Comparison of ENCODE assay signal across 15 cellular contexts in genomic region chr19:11260996-11261395, GRCh38. TPM values are rescaled to one million over a fixed set of nuclear protein-coding genes. Genes with fewer than 3 reads are reported as not detected.
A peak's percentile ranks its signal among the peaks of the same experiment; 100 is the strongest.
DNase-seq lines count a peak whose midpoint lies in the region; ATAC-seq, FAIRE-seq and TF ChIP-seq lines count a peak whose summit lies in the region.
"Had no signal": no experiment of that assay in that cellular context is flagged by ENCODE, and none has a peak within 500 bp of the region (broad histone marks: within the 10 kb centered on the region; RNA-seq: fewer than 3 reads in every experiment).

No MANE protein-coding gene starts in this region.

- H3K4me3 ChIP-seq in HepG2 (replicated peaks in 1 of 3; ENCODE audit: insufficient read depth in 1 of 3, low read depth in 2 of 3, low read length in 3 of 3) (peak overlapping the region in 2 of 3 experiments; percentile 73 to 76; a peak in 2 of 6 replicates), suprapubic skin (peak overlapping the region; percentile 91)

- no peak overlapping the region for H2AFZ ChIP-seq in HepG2 (ENCODE audit: low read length)

- H3K4me2 ChIP-seq in HepG2 (ENCODE audit: low read depth, low read length): peak overlapping the region; percentile 78; the same call in 1 of the 2 replicates

- CTCF ChIA-PET in activated CD4-positive, alpha-beta T cell treated with anti-CD3 and anti-CD28 coated beads for 36 hours (lab: Charles Lee): no interaction called here
- CTCF ChIA-PET in activated CD8-positive, alpha-beta T cell treated with anti-CD3 and anti-CD28 coated beads, Interleukin-2, amount 10 ng/mL, durations not matched to agents 7 days and 5 days (lab: Charles Lee): no interaction called here
- CTCF ChIA-PET in HepG2 (lab: Yijun Ruan, JAX; ENCODE audit: low intra/inter-chr PET ratio, low total read pairs): no interaction called here

- in situ Hi-C loops in HepG2 (cut with HindIII; ENCODE audit: extremely low pct_ligation_motif_present, low pct_unique_long_range_greater_than_20kb): no loop called here

- peaks cover 34% of the 10 kb centered on the region for H3K27me3 Mint-ChIP-seq in activated CD4-positive, alpha-beta T cell treated with anti-CD3 and anti-CD28 coated beads for 36 hours
- H3K27me3 Mint-ChIP-seq in activated CD8-positive, alpha-beta T cell treated with anti-CD3 and anti-CD28 coated beads, Interleukin-2, amount 10 ng/mL, durations not matched to agents 7 days and 5 days (ENCODE audit: low read depth): peaks cover 34% of the 10 kb centered on the region

- BruUV-seq in HepG2 (replicated peaks; lab: Mats Ljungman, UMichigan): no TSS peak

- no peak for FAIRE-seq in HepG2 (lab: Jason Lieb, UNC)
- FAIRE-seq: G401.6 had no signal

- intact Hi-C loops in activated CD4-positive, alpha-beta T cell treated with anti-CD3 and anti-CD28 coated beads for 36 hours (cut with DNase I, micrococcal nuclease): no loop called here
- intact Hi-C loops in HepG2 (cut with micrococcal nuclease; ENCODE audit: unreplicated experiment): no loop called here

- no peak for TF ChIP-seq RAD21 in HepG2 (CRISPR knock-in tag; IDR thresholded peaks at IDR 0.05)

- WGBS in HepG2 (ENCODE audit: low lambda C conversion rate): 56% methylated on average over 5 of the region's 5 CpGs
- 77% methylated on average over 5 of the region's 5 CpGs for WGBS in suprapubic skin

- DNase-seq in activated CD4-positive, alpha-beta T cell treated with anti-CD3 and anti-CD28 coated beads for 36 hours: no peak
- DNase-seq in activated CD4-positive, alpha-beta T cell treated with anti-CD3 and anti-CD28 coated beads for 48 hours: no peak
- DNase-seq in activated CD8-positive, alpha-beta T cell treated with anti-CD3 and anti-CD28 coated beads, Interleukin-2, amount 10 ng/mL, durations not matched to agents 7 days and 5 days: no peak
- DNase-seq in HepG2 (ENCODE audit: low spot score) (no peak), suprapubic skin (ENCODE audit: low spot score in 2 of 2) (no peak), NAMALWA (ENCODE audit: low spot score) (no peak), pons (ENCODE audit: low spot score) (no peak), NCI-H1436 treated with DMSO at 0.1 percent for 48 hours (lab: John Stamatoyannopoulos, UW) (no peak)
- DNase-seq: cerebellar nuclear complex, head of caudate nucleus had no signal

- no peak for ATAC-seq in activated CD4-positive, alpha-beta T cell treated with anti-CD3 and anti-CD28 coated beads for 36 hours
- no peak for ATAC-seq in activated CD8-positive, alpha-beta T cell treated with anti-CD3 and anti-CD28 coated beads, Interleukin-2, amount 10 ng/mL, durations not matched to agents 7 days and 5 days
- no peak for ATAC-seq in HepG2

- TF ChIP-seq CTCF in HepG2 (CRISPR knock-in tag; IDR thresholded peaks at IDR 0.05) (no peak), suprapubic skin (IDR thresholded peaks at IDR 0.05) (no peak)

- TF ChIP-seq POLR2A in HepG2 (IDR thresholded peaks at IDR 0.05; ENCODE audit: insufficient read depth in 1 of 2, low read depth in 2 of 2, low read length in 2 of 2) (no peak), suprapubic skin (IDR thresholded peaks at IDR 0.05) (no peak)

- H3K79me2 ChIP-seq in HepG2 (ENCODE audit: insufficient read depth, low read length): no peaks in the 10 kb centered on the region

- H3K27me3 ChIP-seq in HepG2 (ENCODE audit: control insufficient read depth in 1 of 2, insufficient read depth in 2 of 2, low read length in 2 of 2) (no peaks in the 10 kb centered on the region), suprapubic skin (no peaks in the 10 kb centered on the region)
- H3K27me3 ChIP-seq: SJSA1 had no signal

- H3K36me3 Mint-ChIP-seq in activated CD4-positive, alpha-beta T cell treated with anti-CD3 and anti-CD28 coated beads for 36 hours (ENCODE audit: low read depth): no peaks in the 10 kb centered on the region
- no peaks in the 10 kb centered on the region for H3K36me3 Mint-ChIP-seq in activated CD8-positive, alpha-beta T cell treated with anti-CD3 and anti-CD28 coated beads, Interleukin-2, amount 10 ng/mL, durations not matched to agents 7 days and 5 days (ENCODE audit: low read depth)

- peaks cover 3% of the 10 kb centered on the region for H3K4me1 Mint-ChIP-seq in activated CD4-positive, alpha-beta T cell treated with anti-CD3 and anti-CD28 coated beads for 36 hours
- H3K4me1 Mint-ChIP-seq in activated CD8-positive, alpha-beta T cell treated with anti-CD3 and anti-CD28 coated beads, Interleukin-2, amount 10 ng/mL, durations not matched to agents 7 days and 5 days (ENCODE audit: low read depth): peaks cover 6% of the 10 kb centered on the region

- H4K20me1 ChIP-seq in HepG2 (ENCODE audit: insufficient read depth, low read length): peaks cover 4% of the 10 kb centered on the region; the same call in 1 of the 2 replicates

- peak overlapping the region; percentile 43 for H3K4me3 Mint-ChIP-seq in activated CD4-positive, alpha-beta T cell treated with anti-CD3 and anti-CD28 coated beads for 36 hours
- H3K4me3 Mint-ChIP-seq in activated CD8-positive, alpha-beta T cell treated with anti-CD3 and anti-CD28 coated beads, Interleukin-2, amount 10 ng/mL, durations not matched to agents 7 days and 5 days: peak overlapping the region; percentile 2

- no peak for TF ChIP-seq EP300 in HepG2 (IDR thresholded peaks at IDR 0.05; ENCODE audit: low read depth in 2 of 2, low read length in 2 of 2)
- no peak for TF ChIP-seq EP300 in HepG2 (CRISPR knock-in tag; IDR thresholded peaks at IDR 0.05; ENCODE audit: borderline replicate concordance)
- no peak for TF ChIP-seq EP300 in suprapubic skin (IDR thresholded peaks at IDR 0.05)

- H3K27ac ChIP-seq in HepG2 (ENCODE audit: extremely low read length, insufficient read depth, low read length) (no peak overlapping the region), suprapubic skin (no peak overlapping the region)
- H3K27ac ChIP-seq: SJSA1 had no signal

- H3K4me1 ChIP-seq in HepG2 (ENCODE audit: insufficient read depth, low read length) (peaks cover 53% of the 10 kb centered on the region), suprapubic skin (peaks cover 38% of the 10 kb centered on the region)

- H3K9ac ChIP-seq in HepG2 (ENCODE audit: insufficient read depth, low read depth, low read length): no peak overlapping the region

- H3K9me3 ChIP-seq in HepG2 (ENCODE audit: low read length) (no peaks in the 10 kb centered on the region), suprapubic skin (no peaks in the 10 kb centered on the region)
- H3K9me3 ChIP-seq: SJSA1 had no signal

- POLR2A ChIA-PET in activated CD4-positive, alpha-beta T cell treated with anti-CD3 and anti-CD28 coated beads for 36 hours (lab: Charles Lee): no interaction called here
- POLR2A ChIA-PET in activated CD8-positive, alpha-beta T cell treated with anti-CD3 and anti-CD28 coated beads, Interleukin-2, amount 10 ng/mL, durations not matched to agents 7 days and 5 days (lab: Charles Lee): no interaction called here
- POLR2A ChIA-PET in HepG2 (lab: Yijun Ruan, JAX): interaction anchor here (1.0 kb wide), 1 partner anchor 24 kb away, joined by 3 read pairs; no protein-coding TSS in a partner anchor

- H3K27ac Mint-ChIP-seq in activated CD4-positive, alpha-beta T cell treated with anti-CD3 and anti-CD28 coated beads for 36 hours: no peak overlapping the region
- H3K27ac Mint-ChIP-seq in activated CD8-positive, alpha-beta T cell treated with anti-CD3 and anti-CD28 coated beads, Interleukin-2, amount 10 ng/mL, durations not matched to agents 7 days and 5 days: no peak overlapping the region

- H3K9me3 Mint-ChIP-seq in activated CD4-positive, alpha-beta T cell treated with anti-CD3 and anti-CD28 coated beads for 36 hours (ENCODE audit: low read depth): no peaks in the 10 kb centered on the region
- H3K9me3 Mint-ChIP-seq in activated CD8-positive, alpha-beta T cell treated with anti-CD3 and anti-CD28 coated beads, Interleukin-2, amount 10 ng/mL, durations not matched to agents 7 days and 5 days (ENCODE audit: insufficient read depth): no peaks in the 10 kb centered on the region

- H3K36me3 ChIP-seq in HepG2 (replicated peaks in 1 of 2; ENCODE audit: control insufficient read depth in 1 of 2, insufficient read depth in 2 of 2, low read length in 2 of 2): no peaks in the 10 kb centered on the region
- no peaks in the 10 kb centered on the region for H3K36me3 ChIP-seq in suprapubic skin
- H3K36me3 ChIP-seq: SJSA1 had no signal

RNA-seq across cellular contexts. Expression of gene DOCK6, which starts 1.3 kb away (rescaled TPM):
- total RNA-seq in activated CD4-positive, alpha-beta T cell treated with anti-CD3 and anti-CD28 coated beads for 36 hours: 1 to 10 TPM; 2.8 to 4.6 TPM
- under 1 TPM; 0.13 to 0.76 TPM for total RNA-seq in activated CD8-positive, alpha-beta T cell treated with anti-CD3 and anti-CD28 coated beads, Interleukin-2, amount 10 ng/mL, durations not matched to agents 7 days and 5 days
- 4.1 and 5.4 TPM in 2 replicates for total RNA-seq in HepG2 (2016; rRNA removed; fragmentation: Illumina TruSeq; extraction: Trizol)
- total RNA-seq in HepG2 (2016; cell fraction: cytosol; rRNA removed; fragmentation: Illumina TruSeq; extraction: Trizol; ENCODE audit: low read depth): 4.1 and 5.4 TPM in 2 replicates
- 3.1 and 3.4 TPM in 2 replicates for total RNA-seq in HepG2 (2016; cell fraction: insoluble cytoplasmic fraction; rRNA removed; fragmentation: Illumina TruSeq; extraction: Trizol)
- 3.4 and 4.4 TPM in 2 replicates for total RNA-seq in HepG2 (2016; cell fraction: membrane; rRNA removed; fragmentation: Illumina TruSeq; extraction: Trizol)
- 5.8 and 8.9 TPM in 2 replicates for total RNA-seq in HepG2 (2016; cell fraction: nucleus; rRNA removed; fragmentation: Illumina TruSeq; extraction: Trizol)
- 38.1 and 46.6 TPM in 2 replicates for polyA plus RNA-seq in HepG2 (2011; rRNA removed)
- polyA plus RNA-seq in HepG2 (2011; cell fraction: cytosol; rRNA removed): 15.5 and 23.3 TPM in 2 replicates
- polyA plus RNA-seq in HepG2 (2011; cell fraction: nucleus; rRNA removed): 209 and 275 TPM in 2 replicates
- 28.7 and 32.5 TPM in 2 replicates for polyA plus RNA-seq in HepG2 (2012)
- 1.4 and 1.7 TPM in 2 replicates for polyA plus RNA-seq in HepG2 (2016; cell fraction: cytosol; fragmentation: Illumina TruSeq; extraction: Trizol; ENCODE audit: low read depth)
- 5.4 and 9.2 TPM in 2 replicates for polyA plus RNA-seq in HepG2 (2016; cell fraction: insoluble cytoplasmic fraction; fragmentation: Illumina TruSeq; extraction: Trizol; ENCODE audit: low read depth)
- 3.5 and 3.9 TPM in 2 replicates for polyA plus RNA-seq in HepG2 (2016; cell fraction: membrane; fragmentation: Illumina TruSeq; extraction: Trizol; ENCODE audit: low read depth)
- 29.0 and 30.8 TPM in 2 replicates for polyA plus RNA-seq in HepG2 (2016; cell fraction: nucleus; fragmentation: Illumina TruSeq; extraction: Trizol; ENCODE audit: insufficient read depth, low read depth)
- polyA minus RNA-seq in HepG2 (2011; rRNA and poly(A)+ RNA removed; ENCODE audit: low replicate concordance): 8.5 and 93.0 TPM in 2 replicates
- 27.5 and 35.8 TPM in 2 replicates for polyA minus RNA-seq in HepG2 (2011; cell fraction: cytosol; rRNA and poly(A)+ RNA removed)
- polyA minus RNA-seq in HepG2 (2011; cell fraction: nucleus; rRNA and poly(A)+ RNA removed): 45.7 and 50.6 TPM in 2 replicates
- 100 to 1,000 TPM in 2 of 4 donors, 10 to 100 TPM in 2; 69.7 to 188 (median 98.3) TPM for total RNA-seq in suprapubic skin

RNA-seq across cellular contexts. Expression of gene ANGPTL8, which starts 21.6 kb away (rescaled TPM):
- total RNA-seq in activated CD4-positive, alpha-beta T cell treated with anti-CD3 and anti-CD28 coated beads for 36 hours: not detected
- not detected for total RNA-seq in activated CD8-positive, alpha-beta T cell treated with anti-CD3 and anti-CD28 coated beads, Interleukin-2, amount 10 ng/mL, durations not matched to agents 7 days and 5 days
- total RNA-seq in HepG2 (2016; rRNA removed; fragmentation: Illumina TruSeq; extraction: Trizol) (9.8 and 27.3 TPM in 2 replicates), suprapubic skin (not detected)
- total RNA-seq in HepG2 (2016; cell fraction: cytosol; rRNA removed; fragmentation: Illumina TruSeq; extraction: Trizol; ENCODE audit: low read depth): 8.5 and 9.2 TPM in 2 replicates
- 10.0 and 28.0 TPM in 2 replicates for total RNA-seq in HepG2 (2016; cell fraction: insoluble cytoplasmic fraction; rRNA removed; fragmentation: Illumina TruSeq; extraction: Trizol)
- 4.7 and 6.0 TPM in 2 replicates for total RNA-seq in HepG2 (2016; cell fraction: membrane; rRNA removed; fragmentation: Illumina TruSeq; extraction: Trizol)
- 17.9 and 23.8 TPM in 2 replicates for total RNA-seq in HepG2 (2016; cell fraction: nucleus; rRNA removed; fragmentation: Illumina TruSeq; extraction: Trizol)
- 243 and 436 TPM in 2 replicates for polyA plus RNA-seq in HepG2 (2011; rRNA removed)
- 348 and 360 TPM in 2 replicates for polyA plus RNA-seq in HepG2 (2011; cell fraction: cytosol; rRNA removed)
- 144 and 221 TPM in 2 replicates for polyA plus RNA-seq in HepG2 (2011; cell fraction: nucleus; rRNA removed)
- 51.8 and 140 TPM in 2 replicates for polyA plus RNA-seq in HepG2 (2012)
- polyA plus RNA-seq in HepG2 (2016; cell fraction: cytosol; fragmentation: Illumina TruSeq; extraction: Trizol; ENCODE audit: low read depth): 5.4 and 8.8 TPM in 2 replicates
- 8.3 and 9.3 TPM in 2 replicates for polyA plus RNA-seq in HepG2 (2016; cell fraction: insoluble cytoplasmic fraction; fragmentation: Illumina TruSeq; extraction: Trizol; ENCODE audit: low read depth)
- polyA plus RNA-seq in HepG2 (2016; cell fraction: membrane; fragmentation: Illumina TruSeq; extraction: Trizol; ENCODE audit: low read depth): 5.7 and 6.0 TPM in 2 replicates
- 33.3 and 34.8 TPM in 2 replicates for polyA plus RNA-seq in HepG2 (2016; cell fraction: nucleus; fragmentation: Illumina TruSeq; extraction: Trizol; ENCODE audit: insufficient read depth, low read depth)
- 46.9 TPM in 1 of 2 replicates, not detected in the other for polyA minus RNA-seq in HepG2 (2011; rRNA and poly(A)+ RNA removed; ENCODE audit: low replicate concordance)
- 34.2 and 44.2 TPM in 2 replicates for polyA minus RNA-seq in HepG2 (2011; cell fraction: cytosol; rRNA and poly(A)+ RNA removed)
- 16.1 and 21.8 TPM in 2 replicates for polyA minus RNA-seq in HepG2 (2011; cell fraction: nucleus; rRNA and poly(A)+ RNA removed)
- total RNA-seq: A673; activated CD8-positive, alpha-beta memory T cell treated with anti-CD3 and anti-CD28 coated beads for 36 hours; HT1080 had no signal

RNA-seq across cellular contexts. Expression of gene TSPAN16, which starts 35.0 kb away (rescaled TPM):
- total RNA-seq in activated CD4-positive, alpha-beta T cell treated with anti-CD3 and anti-CD28 coated beads for 36 hours: not detected
- total RNA-seq in activated CD8-positive, alpha-beta T cell treated with anti-CD3 and anti-CD28 coated beads, Interleukin-2, amount 10 ng/mL, durations not matched to agents 7 days and 5 days: not detected
- total RNA-seq in HepG2 (2016; rRNA removed; fragmentation: Illumina TruSeq; extraction: Trizol) (not detected in 2 replicates), suprapubic skin (not detected)
- total RNA-seq in HepG2 (2016; cell fraction: cytosol; rRNA removed; fragmentation: Illumina TruSeq; extraction: Trizol; ENCODE audit: low read depth): not detected in 2 replicates
- not detected in 2 replicates for total RNA-seq in HepG2 (2016; cell fraction: insoluble cytoplasmic fraction; rRNA removed; fragmentation: Illumina TruSeq; extraction: Trizol)
- not detected in 2 replicates for total RNA-seq in HepG2 (2016; cell fraction: membrane; rRNA removed; fragmentation: Illumina TruSeq; extraction: Trizol)
- total RNA-seq in HepG2 (2016; cell fraction: nucleus; rRNA removed; fragmentation: Illumina TruSeq; extraction: Trizol): not detected in 2 replicates
- polyA plus RNA-seq in HepG2 (2011; rRNA removed): not detected in 2 replicates
- not detected in 2 replicates for polyA plus RNA-seq in HepG2 (2011; cell fraction: cytosol; rRNA removed)
- polyA plus RNA-seq in HepG2 (2011; cell fraction: nucleus; rRNA removed): not detected in 2 replicates
- not detected in 2 replicates for polyA plus RNA-seq in HepG2 (2012)
- not detected in 2 replicates for polyA plus RNA-seq in HepG2 (2016; cell fraction: cytosol; fragmentation: Illumina TruSeq; extraction: Trizol; ENCODE audit: low read depth)
- not detected in 2 replicates for polyA plus RNA-seq in HepG2 (2016; cell fraction: insoluble cytoplasmic fraction; fragmentation: Illumina TruSeq; extraction: Trizol; ENCODE audit: low read depth)
- not detected in 2 replicates for polyA plus RNA-seq in HepG2 (2016; cell fraction: membrane; fragmentation: Illumina TruSeq; extraction: Trizol; ENCODE audit: low read depth)
- polyA plus RNA-seq in HepG2 (2016; cell fraction: nucleus; fragmentation: Illumina TruSeq; extraction: Trizol; ENCODE audit: insufficient read depth, low read depth): not detected in 2 replicates
- not detected in 2 replicates for polyA minus RNA-seq in HepG2 (2011; rRNA and poly(A)+ RNA removed; ENCODE audit: low replicate concordance)
- not detected in 2 replicates for polyA minus RNA-seq in HepG2 (2011; cell fraction: cytosol; rRNA and poly(A)+ RNA removed)
- not detected in 2 replicates for polyA minus RNA-seq in HepG2 (2011; cell fraction: nucleus; rRNA and poly(A)+ RNA removed)
- total RNA-seq: A673; activated CD8-positive, alpha-beta memory T cell treated with anti-CD3 and anti-CD28 coated beads for 36 hours; HT1080 had no signal

Comparison
In these comparisons a context has a peak if more than half of its experiments do, and no peak if none do; other contexts are left out.
1. RNA of gene DOCK6, which starts 1.3 kb away (total RNA-seq): 69.7 to 188 TPM in suprapubic skin; 3.1 to 8.9 TPM in HepG2, 2.8 to 4.6 TPM in activated CD4-positive, alpha-beta T cell treated with anti-CD3 and anti-CD28 coated beads for 36 hours and 0.13 to 0.76 TPM in activated CD8-positive, alpha-beta T cell treated with anti-CD3 and anti-CD28 coated beads, Interleukin-2, amount 10 ng/mL, durations not matched to agents 7 days and 5 days; every median in the first group is over 4 times any median in the second.